In genomic region chr2:24313744-24314632, GRCh38 we compare ENCODE assay signal across 11 cellular contexts. TPM values are rescaled to one million over a fixed set of nuclear protein-coding genes. Genes with fewer than 3 reads are reported as not detected.
DNase-seq lines count a peak whose midpoint lies in the region; ATAC-seq lines count a peak whose summit lies in the region.
"Had no signal": no experiment of that assay in that cellular context is flagged by ENCODE, and none has a peak within 500 bp of the region (broad histone marks: within the 10 kb centered on the region; RNA-seq: fewer than 3 reads in every experiment).

No MANE protein-coding gene starts in this region.

- H3K4me1 Mint-ChIP-seq in activated T-cell treated with anti-CD3 and anti-CD28 coated beads, Interleukin-2, amount 50 U/mL, for 24 hours (ENCODE audit: low read depth), result peaks cover 43% of the 10 kb centered on the region
- peaks cover 31% of the 10 kb centered on the region for H3K4me1 Mint-ChIP-seq in central memory CD8-positive, alpha-beta T cell
- H3K4me1 Mint-ChIP-seq in stimulated activated memory B cell treated with anti-CD40 and anti-IgM and Interleukin-4, amounts not matched to agents 10 μg/mL and 1 μg/mL and 100 μg/mL, for 72 hours, result peaks cover 40% of the 10 kb centered on the region

- no peak for DNase-seq in activated T-cell treated with anti-CD3 and anti-CD28 coated beads, Interleukin-2, amount 50 U/mL, for 24 hours
- no peak for DNase-seq in activated T-cell treated with anti-CD3 and anti-CD28 coated beads, Interleukin-2, amount 50 U/mL, for 48 hours
- DNase-seq in central memory CD8-positive, alpha-beta T cell (ENCODE audit: low spot score in 2 of 2), result no peak
- DNase-seq in NCI-H510A (lab: John Stamatoyannopoulos, UW), result no peak
- no peak for DNase-seq in GM19240 (ENCODE audit: insufficient read length, low spot score)
- no peak for DNase-seq in sciatic nerve (ENCODE audit: low spot score)
- DNase-seq: immature natural killer cell, NCI-H446 had no signal

- ATAC-seq in HG03045 (IDR thresholded peaks at IDR 0.05; ENCODE audit: unreplicated experiment) (peak; percentile 51), sciatic nerve (no peak)
- ATAC-seq in central memory CD8-positive, alpha-beta T cell (replicated peaks; ENCODE audit: extremely low read depth, poor library complexity, severe bottlenecking), result no peak
- peak; percentile 55 for ATAC-seq in stimulated activated memory B cell treated with anti-CD40 and anti-IgM and Interleukin-4, amounts not matched to agents 10 μg/mL and 1 μg/mL and 100 μg/mL, for 72 hours

- H3K36me3 Mint-ChIP-seq in activated T-cell treated with anti-CD3 and anti-CD28 coated beads, Interleukin-2, amount 50 U/mL, for 24 hours (ENCODE audit: low read depth), result peaks cover 45% of the 10 kb centered on the region
- H3K36me3 Mint-ChIP-seq in central memory CD8-positive, alpha-beta T cell (ENCODE audit: insufficient read depth), result peaks cover 42% of the 10 kb centered on the region
- H3K36me3 Mint-ChIP-seq in stimulated activated memory B cell treated with anti-CD40 and anti-IgM and Interleukin-4, amounts not matched to agents 10 μg/mL and 1 μg/mL and 100 μg/mL, for 72 hours, result peaks cover 34% of the 10 kb centered on the region

- no peak overlapping the region for H3K4me3 Mint-ChIP-seq in activated T-cell treated with anti-CD3 and anti-CD28 coated beads, Interleukin-2, amount 50 U/mL, for 24 hours
- no peak overlapping the region for H3K4me3 Mint-ChIP-seq in central memory CD8-positive, alpha-beta T cell
- H3K4me3 Mint-ChIP-seq in stimulated activated memory B cell treated with anti-CD40 and anti-IgM and Interleukin-4, amounts not matched to agents 10 μg/mL and 1 μg/mL and 100 μg/mL, for 72 hours, result no peak overlapping the region
- H3K4me3 Mint-ChIP-seq: immature natural killer cell, nephron had no signal

- no peaks in the 10 kb centered on the region for H3K9me3 Mint-ChIP-seq in activated T-cell treated with anti-CD3 and anti-CD28 coated beads, Interleukin-2, amount 50 U/mL, for 24 hours
- H3K9me3 Mint-ChIP-seq in central memory CD8-positive, alpha-beta T cell, result no peaks in the 10 kb centered on the region
- no peaks in the 10 kb centered on the region for H3K9me3 Mint-ChIP-seq in stimulated activated memory B cell treated with anti-CD40 and anti-IgM and Interleukin-4, amounts not matched to agents 10 μg/mL and 1 μg/mL and 100 μg/mL, for 72 hours
- H3K9me3 Mint-ChIP-seq: immature natural killer cell had no signal

- H3K27ac Mint-ChIP-seq in activated T-cell treated with anti-CD3 and anti-CD28 coated beads, Interleukin-2, amount 50 U/mL, for 24 hours, result peak overlapping the region; percentile 61
- peak overlapping the region; percentile 77 for H3K27ac Mint-ChIP-seq in central memory CD8-positive, alpha-beta T cell (ENCODE audit: low read depth)
- H3K27ac Mint-ChIP-seq in stimulated activated memory B cell treated with anti-CD40 and anti-IgM and Interleukin-4, amounts not matched to agents 10 μg/mL and 1 μg/mL and 100 μg/mL, for 72 hours, result peak overlapping the region; percentile 46
- H3K27ac Mint-ChIP-seq: nephron had no signal

- intact Hi-C loops in sciatic nerve (cut with DNase I), result no loop called here

- no peaks in the 10 kb centered on the region for H3K27me3 Mint-ChIP-seq in activated T-cell treated with anti-CD3 and anti-CD28 coated beads, Interleukin-2, amount 50 U/mL, for 24 hours
- no peaks in the 10 kb centered on the region for H3K27me3 Mint-ChIP-seq in central memory CD8-positive, alpha-beta T cell
- H3K27me3 Mint-ChIP-seq in stimulated activated memory B cell treated with anti-CD40 and anti-IgM and Interleukin-4, amounts not matched to agents 10 μg/mL and 1 μg/mL and 100 μg/mL, for 72 hours, result no peaks in the 10 kb centered on the region

RNA-seq across cellular contexts. Expression of gene ITSN2, which starts 46.3 kb away (rescaled TPM):
- total RNA-seq in sciatic nerve, result 75.3 TPM

Comparison
In these comparisons a context has a peak if more than half of its experiments do, and no peak if none do; other contexts are left out.
1. ATAC-seq: peak in HG03045 (single experiment) and stimulated activated memory B cell treated with anti-CD40 and anti-IgM and Interleukin-4, amounts not matched to agents 10 μg/mL and 1 μg/mL and 100 μg/mL, for 72 hours (single experiment); none in central memory CD8-positive, alpha-beta T cell (single experiment) and sciatic nerve (single experiment).
2. Peak in every context shown above with its lines, with median percentiles within 50 percentile points of each other: H3K27ac Mint-ChIP-seq.